Comparison of ENCODE assay signal across 8 cellular contexts in the genomic region with DNA sequence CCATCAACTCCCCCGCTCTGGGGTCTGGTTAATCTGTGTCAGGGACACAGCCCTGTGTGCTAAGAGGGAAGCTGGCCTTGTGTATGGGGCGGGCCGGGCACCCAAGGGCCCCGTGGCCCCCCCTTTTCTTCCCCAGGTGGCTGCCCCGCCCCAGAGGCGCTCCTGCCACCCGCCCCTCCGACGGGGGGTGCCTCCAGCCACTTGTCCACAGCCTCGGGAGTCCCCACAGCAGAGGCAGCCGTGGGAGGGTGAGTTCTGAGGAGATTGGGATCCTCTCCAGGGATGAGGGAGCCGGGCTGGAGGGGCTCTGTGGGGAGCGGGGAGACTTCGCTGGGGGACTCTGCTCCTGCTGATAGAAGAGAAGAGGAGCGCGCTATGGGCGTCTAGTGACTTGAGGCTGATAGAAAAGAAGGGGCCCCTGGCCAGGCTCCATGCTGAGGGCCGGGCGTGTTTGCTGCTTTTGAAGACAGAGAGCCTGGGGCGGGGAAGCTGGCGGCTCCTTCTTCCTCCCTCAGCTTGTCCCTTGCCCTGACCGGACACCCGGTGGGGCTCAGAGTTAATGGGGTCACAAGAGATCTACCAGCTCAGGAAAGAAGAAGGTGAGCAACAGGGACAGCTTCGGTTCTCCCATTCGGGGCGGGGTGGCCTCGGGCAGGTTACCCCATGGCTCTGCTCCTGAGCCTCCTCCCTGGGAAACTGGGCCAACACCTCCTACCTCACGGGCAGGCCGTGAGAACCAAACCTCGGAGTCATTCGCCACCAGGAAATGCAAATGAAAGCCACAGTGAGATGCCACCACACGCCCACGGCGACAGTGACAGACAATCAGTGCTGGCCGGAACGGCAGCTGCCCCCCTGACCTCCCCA.
DNase-seq lines count a peak whose midpoint lies in the region; ATAC-seq and TF ChIP-seq lines count a peak whose summit lies in the region.

No MANE protein-coding gene starts in this region.

- no peak overlapping the region for H3K4me2 ChIP-seq in GM23338

- H3K79me2 ChIP-seq in GM23338 (replicated peaks; ENCODE audit: insufficient read depth) = no peaks in the 10 kb centered on the region

- ATAC-seq in GM23338 (no peak), esophagus mucosa (peak; percentile 67), sciatic nerve (no peak), GM18861 (IDR thresholded peaks at IDR 0.05; ENCODE audit: unreplicated experiment) (no peak)

- peaks cover 22% of the 10 kb centered on the region for H3K27me3 Mint-ChIP-seq in GM23338 (ENCODE audit: insufficient read depth, low read depth, poor library complexity)
- H3K27me3 Mint-ChIP-seq in activated CD4-positive, alpha-beta memory T cell treated with anti-CD3 and anti-CD28 coated beads, Interleukin-2, amount 10 ng/mL, durations not matched to agents 7 days and 5 days = peaks cover 8% of the 10 kb centered on the region

- POLR2A ChIA-PET in activated CD4-positive, alpha-beta memory T cell treated with anti-CD3 and anti-CD28 coated beads, Interleukin-2, amount 10 ng/mL, durations not matched to agents 7 days and 5 days (lab: Charles Lee) = interaction anchor here (0.8 to 5.3 kb wide), 25 partner anchors 8 to 280 kb away, joined by 3 to 76 read pairs (median 19); a partner anchor contains a TSS

- H3K27ac Mint-ChIP-seq in GM23338 = peak overlapping the region; percentile 71; the same call in 1 of the 2 replicates
- peak overlapping the region; percentile 100 for H3K27ac Mint-ChIP-seq in activated CD4-positive, alpha-beta memory T cell treated with anti-CD3 and anti-CD28 coated beads, Interleukin-2, amount 10 ng/mL, durations not matched to agents 7 days and 5 days

- H3K9me3 Mint-ChIP-seq in GM23338 = no peaks in the 10 kb centered on the region
- H3K9me3 Mint-ChIP-seq in activated CD4-positive, alpha-beta memory T cell treated with anti-CD3 and anti-CD28 coated beads, Interleukin-2, amount 10 ng/mL, durations not matched to agents 7 days and 5 days = no peaks in the 10 kb centered on the region

- H3K27ac ChIP-seq in GM23338 (ENCODE audit: low read depth) = no peak overlapping the region

- H3K4me1 Mint-ChIP-seq in GM23338 = peaks cover 49% of the 10 kb centered on the region
- H3K4me1 Mint-ChIP-seq in activated CD4-positive, alpha-beta memory T cell treated with anti-CD3 and anti-CD28 coated beads, Interleukin-2, amount 10 ng/mL, durations not matched to agents 7 days and 5 days = peaks cover 77% of the 10 kb centered on the region

- no peaks in the 10 kb centered on the region for H3K36me3 Mint-ChIP-seq in GM23338 (ENCODE audit: low read depth)
- peaks cover 9% of the 10 kb centered on the region for H3K36me3 Mint-ChIP-seq in activated CD4-positive, alpha-beta memory T cell treated with anti-CD3 and anti-CD28 coated beads, Interleukin-2, amount 10 ng/mL, durations not matched to agents 7 days and 5 days (ENCODE audit: low read depth)

- H3F3A ChIP-seq in GM23338 (replicated peaks; ENCODE audit: low read depth) = no peaks in the 10 kb centered on the region

- no peak overlapping the region for H3K4me3 Mint-ChIP-seq in GM23338
- peak overlapping the region; percentile 95 for H3K4me3 Mint-ChIP-seq in activated CD4-positive, alpha-beta memory T cell treated with anti-CD3 and anti-CD28 coated beads, Interleukin-2, amount 10 ng/mL, durations not matched to agents 7 days and 5 days

- no peak for TF ChIP-seq CTCF in GM23338 (conservative IDR thresholded peaks at IDR 0.05; ENCODE audit: low read depth in 2 of 2)

- intact Hi-C loops in sciatic nerve (cut with DNase I) = no loop called here

- no peaks in the 10 kb centered on the region for H3K9me2 ChIP-seq in GM23338 (ENCODE audit: insufficient read depth)

- H3K27me3 ChIP-seq in GM23338 (ENCODE audit: insufficient read depth) = no peaks in the 10 kb centered on the region

- no peaks in the 10 kb centered on the region for H4K20me1 ChIP-seq in GM23338 (replicated peaks; ENCODE audit: insufficient read depth)

- H3K36me3 ChIP-seq in GM23338 (ENCODE audit: insufficient read depth) = no peaks in the 10 kb centered on the region

- no peak overlapping the region for H3K4me3 ChIP-seq in GM23338

- H2AFZ ChIP-seq in GM23338 = no peak overlapping the region; the same call in none of the 2 replicates

- DNase-seq in GM23338 (ENCODE audit: low spot score) = no peak
- peak; percentile 71 for DNase-seq in activated CD4-positive, alpha-beta memory T cell treated with anti-CD3 and anti-CD28 coated beads, Interleukin-2, amount 10 ng/mL, durations not matched to agents 7 days and 5 days
- DNase-seq in stimulated activated CD8-positive, alpha-beta memory T cell treated with anti-CD3 and anti-CD28 coated beads, Interleukin-4, amount 100 ng/mL, for 48 hours = peak; percentile 80
- DNase-seq in EL = no peak
- DNase-seq in sciatic nerve (ENCODE audit: low spot score) = no peak
- DNase-seq in NCI-H2171 (lab: John Stamatoyannopoulos, UW) = no peak

- CTCF ChIA-PET in activated CD4-positive, alpha-beta memory T cell treated with anti-CD3 and anti-CD28 coated beads, Interleukin-2, amount 10 ng/mL, durations not matched to agents 7 days and 5 days (lab: Charles Lee) = interaction anchor here (1.0 to 2.6 kb wide), 10 partner anchors 14 to 331 kb away, joined by 3 to 25 read pairs (median 6); a partner anchor contains a TSS

- peaks cover 14% of the 10 kb centered on the region for H3K4me1 ChIP-seq in GM23338 (ENCODE audit: insufficient read depth)

TF ChIP-seq in GM23338, 12 proteins besides CTCF, POLR2A, EP300 and RAD21:
- no peak for TF ChIP-seq STAT1 (IDR thresholded peaks at IDR 0.05; ENCODE audit: unreplicated experiment)
TF ChIP-seq in GM23338: peak in this region for 0.

Comparison
In these comparisons a context has a peak if more than half of its experiments do, and no peak if none do; other contexts are left out.
1. DNase-seq: peak in activated CD4-positive, alpha-beta memory T cell treated with anti-CD3 and anti-CD28 coated beads, Interleukin-2, amount 10 ng/mL, durations not matched to agents 7 days and 5 days (single experiment) and stimulated activated CD8-positive, alpha-beta memory T cell treated with anti-CD3 and anti-CD28 coated beads, Interleukin-4, amount 100 ng/mL, for 48 hours (single experiment); none in GM23338 (single experiment), EL (single experiment), sciatic nerve (single experiment) and NCI-H2171 (single experiment).